Comparison of ENCODE assay signal across 1 cellular context in genomic region chr1:234722904-234723588, GRCh38.
TF ChIP-seq lines count a peak whose summit lies in the region.

No MANE protein-coding gene starts in this region.

TF ChIP-seq in HepG2, 621 proteins besides CTCF, POLR2A, EP300 and RAD21 (continued from another document and continues in another):
- no peak for TF ChIP-seq MLXIP (CRISPR knock-in tag; IDR thresholded peaks at IDR 0.05; ENCODE audit: borderline replicate concordance)
- 0 out of 2 replicates have a peak, but pooled peaks have one; percentile 10 for TF ChIP-seq KAT8 (CRISPR knock-in tag; IDR thresholded peaks at IDR 0.05)
- no peak for TF ChIP-seq TOE1 (CRISPR knock-in tag; IDR thresholded peaks at IDR 0.05)
- TF ChIP-seq, protein P1, sequence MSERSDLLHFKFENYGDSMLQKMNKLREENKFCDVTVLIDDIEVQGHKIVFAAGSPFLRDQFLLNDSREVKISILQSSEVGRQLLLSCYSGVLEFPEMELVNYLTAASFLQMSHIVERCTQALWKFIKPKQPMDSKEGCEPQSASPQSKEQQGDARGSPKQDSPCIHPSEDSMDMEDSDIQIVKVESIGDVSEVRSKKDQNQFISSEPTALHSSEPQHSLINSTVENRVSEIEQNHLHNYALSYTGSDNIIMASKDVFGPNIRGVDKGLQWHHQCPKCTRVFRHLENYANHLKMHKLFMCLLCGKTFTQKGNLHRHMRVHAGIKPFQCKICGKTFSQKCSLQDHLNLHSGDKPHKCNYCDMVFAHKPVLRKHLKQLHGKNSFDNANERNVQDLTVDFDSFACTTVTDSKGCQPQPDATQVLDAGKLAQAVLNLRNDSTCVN (CRISPR knock-in tag; IDR thresholded peaks at IDR 0.05; ENCODE audit: borderline replicate concordance) = no peak
- no peak for TF ChIP-seq ZNF317 (CRISPR knock-in tag; IDR thresholded peaks at IDR 0.05)
- no peak for TF ChIP-seq KAT2B (IDR thresholded peaks at IDR 0.05; ENCODE audit: borderline replicate concordance, low read depth, low read length)
- no peak for TF ChIP-seq ZNF83 (CRISPR knock-in tag; IDR thresholded peaks at IDR 0.05; ENCODE audit: borderline replicate concordance)
- TF ChIP-seq DMTF1 (CRISPR knock-in tag; IDR thresholded peaks at IDR 0.05) = no peak
- TF ChIP-seq XBP1 (CRISPR knock-in tag; IDR thresholded peaks at IDR 0.05) = no peak
- TF ChIP-seq DMAP1 (CRISPR knock-in tag; IDR thresholded peaks at IDR 0.05) = no peak
- TF ChIP-seq TAF1 (CRISPR knock-in tag; IDR thresholded peaks at IDR 0.05) = no peak
- no peak for TF ChIP-seq ZBTB2 (CRISPR knock-in tag; IDR thresholded peaks at IDR 0.05; ENCODE audit: low read depth)
- no peak for TF ChIP-seq AKNA (CRISPR knock-in tag; IDR thresholded peaks at IDR 0.05; ENCODE audit: borderline replicate concordance)
- TF ChIP-seq ZNF431 (CRISPR knock-in tag; IDR thresholded peaks at IDR 0.05; ENCODE audit: borderline replicate concordance, low read depth) = no peak
- TF ChIP-seq SMARCC2 (IDR thresholded peaks at IDR 0.05) = no peak
- 0 out of 2 replicates have a peak, but pooled peaks have one; percentile 23 for TF ChIP-seq KLF6 (CRISPR knock-in tag; IDR thresholded peaks at IDR 0.05)
- no peak for TF ChIP-seq ZSCAN22 (CRISPR knock-in tag; IDR thresholded peaks at IDR 0.05)
- no peak for TF ChIP-seq MED13 (CRISPR knock-in tag; IDR thresholded peaks at IDR 0.05)
- TF ChIP-seq SKIL (CRISPR knock-in tag; IDR thresholded peaks at IDR 0.05; ENCODE audit: borderline replicate concordance) = no peak
- no peak for TF ChIP-seq ZNF557 (CRISPR knock-in tag; IDR thresholded peaks at IDR 0.05)
- TF ChIP-seq ZFP62 (CRISPR knock-in tag; IDR thresholded peaks at IDR 0.05) = no peak
- TF ChIP-seq HOXA9 (CRISPR knock-in tag; IDR thresholded peaks at IDR 0.05; ENCODE audit: borderline replicate concordance) = no peak
- TF ChIP-seq, protein P2, sequence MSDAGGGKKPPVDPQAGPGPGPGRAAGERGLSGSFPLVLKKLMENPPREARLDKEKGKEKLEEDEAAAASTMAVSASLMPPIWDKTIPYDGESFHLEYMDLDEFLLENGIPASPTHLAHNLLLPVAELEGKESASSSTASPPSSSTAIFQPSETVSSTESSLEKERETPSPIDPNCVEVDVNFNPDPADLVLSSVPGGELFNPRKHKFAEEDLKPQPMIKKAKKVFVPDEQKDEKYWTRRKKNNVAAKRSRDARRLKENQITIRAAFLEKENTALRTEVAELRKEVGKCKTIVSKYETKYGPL (CRISPR knock-in tag; IDR thresholded peaks at IDR 0.05) = peak; percentile 95
- TF ChIP-seq THAP11 (CRISPR knock-in tag; IDR thresholded peaks at IDR 0.05) = no peak
- TF ChIP-seq, protein P3, sequence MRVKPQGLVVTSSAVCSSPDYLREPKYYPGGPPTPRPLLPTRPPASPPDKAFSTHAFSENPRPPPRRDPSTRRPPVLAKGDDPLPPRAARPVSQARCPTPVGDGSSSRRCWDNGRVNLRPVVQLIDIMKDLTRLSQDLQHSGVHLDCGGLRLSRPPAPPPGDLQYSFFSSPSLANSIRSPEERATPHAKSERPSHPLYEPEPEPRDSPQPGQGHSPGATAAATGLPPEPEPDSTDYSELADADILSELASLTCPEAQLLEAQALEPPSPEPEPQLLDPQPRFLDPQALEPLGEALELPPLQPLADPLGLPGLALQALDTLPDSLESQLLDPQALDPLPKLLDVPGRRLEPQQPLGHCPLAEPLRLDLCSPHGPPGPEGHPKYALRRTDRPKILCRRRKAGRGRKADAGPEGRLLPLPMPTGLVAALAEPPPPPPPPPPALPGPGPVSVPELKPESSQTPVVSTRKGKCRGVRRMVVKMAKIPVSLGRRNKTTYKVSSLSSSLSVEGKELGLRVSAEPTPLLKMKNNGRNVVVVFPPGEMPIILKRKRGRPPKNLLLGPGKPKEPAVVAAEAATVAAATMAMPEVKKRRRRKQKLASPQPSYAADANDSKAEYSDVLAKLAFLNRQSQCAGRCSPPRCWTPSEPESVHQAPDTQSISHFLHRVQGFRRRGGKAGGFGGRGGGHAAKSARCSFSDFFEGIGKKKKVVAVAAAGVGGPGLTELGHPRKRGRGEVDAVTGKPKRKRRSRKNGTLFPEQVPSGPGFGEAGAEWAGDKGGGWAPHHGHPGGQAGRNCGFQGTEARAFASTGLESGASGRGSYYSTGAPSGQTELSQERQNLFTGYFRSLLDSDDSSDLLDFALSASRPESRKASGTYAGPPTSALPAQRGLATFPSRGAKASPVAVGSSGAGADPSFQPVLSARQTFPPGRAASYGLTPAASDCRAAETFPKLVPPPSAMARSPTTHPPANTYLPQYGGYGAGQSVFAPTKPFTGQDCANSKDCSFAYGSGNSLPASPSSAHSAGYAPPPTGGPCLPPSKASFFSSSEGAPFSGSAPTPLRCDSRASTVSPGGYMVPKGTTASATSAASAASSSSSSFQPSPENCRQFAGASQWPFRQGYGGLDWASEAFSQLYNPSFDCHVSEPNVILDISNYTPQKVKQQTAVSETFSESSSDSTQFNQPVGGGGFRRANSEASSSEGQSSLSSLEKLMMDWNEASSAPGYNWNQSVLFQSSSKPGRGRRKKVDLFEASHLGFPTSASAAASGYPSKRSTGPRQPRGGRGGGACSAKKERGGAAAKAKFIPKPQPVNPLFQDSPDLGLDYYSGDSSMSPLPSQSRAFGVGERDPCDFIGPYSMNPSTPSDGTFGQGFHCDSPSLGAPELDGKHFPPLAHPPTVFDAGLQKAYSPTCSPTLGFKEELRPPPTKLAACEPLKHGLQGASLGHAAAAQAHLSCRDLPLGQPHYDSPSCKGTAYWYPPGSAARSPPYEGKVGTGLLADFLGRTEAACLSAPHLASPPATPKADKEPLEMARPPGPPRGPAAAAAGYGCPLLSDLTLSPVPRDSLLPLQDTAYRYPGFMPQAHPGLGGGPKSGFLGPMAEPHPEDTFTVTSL (CRISPR knock-in tag; IDR thresholded peaks at IDR 0.05; ENCODE audit: borderline replicate concordance) = no peak
- no peak for TF ChIP-seq CEBPZ (IDR thresholded peaks at IDR 0.05; ENCODE audit: low read length)
- no peak for TF ChIP-seq FOXK1 (CRISPR knock-in tag; IDR thresholded peaks at IDR 0.05; ENCODE audit: borderline replicate concordance, low read depth)
- TF ChIP-seq ZNF616 (CRISPR knock-in tag; IDR thresholded peaks at IDR 0.05; ENCODE audit: low read depth) = no peak
- no peak for TF ChIP-seq HMG20A (CRISPR knock-in tag; IDR thresholded peaks at IDR 0.05; ENCODE audit: borderline replicate concordance)
- TF ChIP-seq HMGA1 (CRISPR knock-in tag; conservative IDR thresholded peaks at IDR 0.05) = no peak
